12 cellular contexts compared by ENCODE assay signal in genomic region chr3:98333989-98334606, GRCh38. TPM values are rescaled to one million over a fixed set of nuclear protein-coding genes. Genes with fewer than 3 reads are reported as not detected.
A peak's percentile ranks its signal among the peaks of the same experiment; 100 is the strongest.
DNase-seq lines count a peak whose midpoint lies in the region; ATAC-seq and TF ChIP-seq lines count a peak whose summit lies in the region.
"Had no signal": no experiment of that assay in that cellular context is flagged by ENCODE, and none has a peak within 500 bp of the region (broad histone marks: within the 10 kb centered on the region; RNA-seq: fewer than 3 reads in every experiment).

No MANE protein-coding gene starts in this region.

- peaks cover 7% of the 10 kb centered on the region for H3K27me3 ChIP-seq in GM23248 (replicated peaks; ENCODE audit: insufficient read depth)

- no peak overlapping the region for H3K27ac ChIP-seq in GM23248
- H3K27ac ChIP-seq: hepatocyte had no signal

- peak; percentile 46 for TF ChIP-seq CTCF in epithelial cell of esophagus (IDR thresholded peaks at IDR 0.05; ENCODE audit: insufficient read depth, low read depth, low read length, missing control alignments)

- H3K4me1 ChIP-seq in GM23248 (ENCODE audit: insufficient read depth) = no peaks in the 10 kb centered on the region

- H3K9ac ChIP-seq in GM23248 = no peak overlapping the region

- H3K79me2 ChIP-seq in GM23248 (ENCODE audit: insufficient read depth) = no peaks in the 10 kb centered on the region
- H3K79me2 ChIP-seq: hepatocyte had no signal

- H4K20me1 ChIP-seq in GM23248 (ENCODE audit: insufficient read depth) = no peaks in the 10 kb centered on the region

- no peak overlapping the region for H2AFZ ChIP-seq in GM23248
- H2AFZ ChIP-seq: hepatocyte had no signal

- H3K4me3 ChIP-seq in epithelial cell of esophagus (ENCODE audit: low read length) (no peak overlapping the region), GM23248 (no peak overlapping the region)
- H3K4me3 ChIP-seq: hepatocyte had no signal

- H3K9me3 ChIP-seq in GM23248 (ENCODE audit: low read depth) = no peaks in the 10 kb centered on the region

- no peaks in the 10 kb centered on the region for H3K9me2 ChIP-seq in GM23248 (ENCODE audit: insufficient read depth)

- in situ Hi-C loops in GM23248 (cut with MboI) = loop anchor here (10.0 to 25.0 kb wide), 2 partner anchors 289 to 547 kb away; no protein-coding TSS in a partner anchor

- H3K36me3 ChIP-seq in GM23248 (ENCODE audit: low read depth) = no peaks in the 10 kb centered on the region

- H3F3A ChIP-seq in GM23248 (ENCODE audit: insufficient read depth) = no peaks in the 10 kb centered on the region

- WGBS in GM23248 (ENCODE audit: low coverage in 1 of 2, low lambda C conversion rate in 2 of 2, missing lambda C conversion rate in 2 of 2), 2 experiments = 14 to 19% methylated on average over 3 of the region's 3 CpGs

- H3K4me2 ChIP-seq in GM23248 (ENCODE audit: unreplicated experiment) = no peak overlapping the region
- H3K4me2 ChIP-seq: hepatocyte had no signal

- peak; percentile 65 for DNase-seq in epithelial cell of esophagus (ENCODE audit: low read depth)
- no peak for DNase-seq in GM23248
- DNase-seq in NCI-H2081 (lab: John Stamatoyannopoulos, UW) = no peak
- DNase-seq: NCI-H1436, SIG-M5 had no signal

- ATAC-seq in GM18519 (IDR thresholded peaks at IDR 0.05; ENCODE audit: low FRiP score, unreplicated experiment) = peak; percentile 79
- peak; percentile 54 for ATAC-seq in GM21367 (IDR thresholded peaks at IDR 0.05; ENCODE audit: unreplicated experiment)
- ATAC-seq in HG03442 (IDR thresholded peaks at IDR 0.05; ENCODE audit: unreplicated experiment) = peak; percentile 68
- ATAC-seq in GM18867 (IDR thresholded peaks at IDR 0.05; ENCODE audit: unreplicated experiment) = no peak
- no peak for ATAC-seq in HG02970 (IDR thresholded peaks at IDR 0.05; ENCODE audit: low FRiP score, unreplicated experiment)

RNA-seq across cellular contexts. Expression of gene OR5K4, which starts 19.6 kb away (rescaled TPM):
- not detected in 2 replicates for total RNA-seq in GM23248 (2014; rRNA removed; shearing (Covaris generic))
- polyA plus RNA-seq in GM23248 (2016; fragmentation: Nextera tagmentation; extraction: Ambion mirVana) = not detected in 2 replicates
- total RNA-seq: hepatocyte had no signal
- polyA plus RNA-seq: hepatocyte, neural cell had no signal

RNA-seq across cellular contexts. Expression of gene OR5H2, which starts 51.8 kb away (rescaled TPM):
- total RNA-seq in GM23248 (2014; rRNA removed; shearing (Covaris generic)) = not detected in 2 replicates
- polyA plus RNA-seq in GM23248 (2016; fragmentation: Nextera tagmentation; extraction: Ambion mirVana) = not detected in 2 replicates
- total RNA-seq: hepatocyte had no signal
- polyA plus RNA-seq: hepatocyte, neural cell had no signal

RNA-seq across cellular contexts. Expression of gene OR5K3, which starts 56.4 kb away (rescaled TPM):
- total RNA-seq in GM23248 (2014; rRNA removed; shearing (Covaris generic)) = not detected in 2 replicates
- not detected in 2 replicates for polyA plus RNA-seq in GM23248 (2016; fragmentation: Nextera tagmentation; extraction: Ambion mirVana)
- total RNA-seq: hepatocyte had no signal
- polyA plus RNA-seq: hepatocyte, neural cell had no signal

Comparison
In these comparisons a context has a peak if more than half of its experiments do, and no peak if none do; other contexts are left out.
1. ATAC-seq: peak in GM18519 (single experiment), GM21367 (single experiment) and HG03442 (single experiment); none in GM18867 (single experiment) and HG02970 (single experiment).